12 cellular contexts compared by ENCODE assay signal in the genomic region with DNA sequence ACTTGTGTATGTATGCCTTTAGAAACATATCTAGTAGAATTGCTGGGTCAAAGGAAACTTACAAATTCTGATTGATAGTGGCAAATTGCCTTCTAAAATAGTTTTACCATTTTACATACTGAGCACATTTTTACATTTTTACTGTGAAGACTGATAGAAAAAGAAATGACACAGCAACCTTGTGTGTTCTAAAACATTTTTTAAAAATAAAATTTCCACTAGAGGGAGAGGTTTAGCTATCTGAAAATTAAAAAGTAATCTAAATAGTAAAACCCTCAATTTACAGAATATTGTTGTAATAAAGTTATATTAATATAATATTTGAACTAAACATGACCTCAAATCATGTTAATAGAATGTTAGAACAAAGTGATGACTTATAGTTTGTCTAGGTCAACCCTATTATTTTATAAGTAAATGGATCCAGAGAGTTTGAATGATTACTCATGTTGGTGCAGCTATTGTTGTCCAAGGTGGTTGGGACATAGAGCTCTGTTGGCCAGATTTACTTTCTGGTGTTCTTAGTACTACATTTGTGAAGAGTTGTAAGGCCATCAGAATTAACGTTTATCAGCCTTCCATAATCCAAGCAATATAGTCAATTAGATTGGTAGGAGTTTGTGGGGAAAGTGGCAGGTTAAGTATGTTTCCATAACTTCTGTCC. TPM values are rescaled to one million over a fixed set of nuclear protein-coding genes. Genes with fewer than 3 reads are reported as not detected.
DNase-seq lines count a peak whose midpoint lies in the region; ATAC-seq and TF ChIP-seq lines count a peak whose summit lies in the region.
"Had no signal": no experiment of that assay in that cellular context is flagged by ENCODE, and none has a peak within 500 bp of the region (broad histone marks: within the 10 kb centered on the region; RNA-seq: fewer than 3 reads in every experiment).

No MANE protein-coding gene starts in this region.

- ATAC-seq in heart right ventricle, result no peak
- ATAC-seq in left ventricle myocardium superior, result no peak
- ATAC-seq in GM19035 (IDR thresholded peaks at IDR 0.05; ENCODE audit: unreplicated experiment), result no peak
- ATAC-seq: stimulated activated naive CD8-positive, alpha-beta T cell treated with anti-CD3 and anti-CD28 coated beads, Interleukin-15, Interleukin-2, amounts not matched to agents 100 U/mL and 50 U/mL, for 24 hours had no signal

- DNase-seq in heart right ventricle (no peak), left ventricle myocardium superior (no peak), lung microvascular endothelial cell (ENCODE audit: low read depth in 2 of 2) (peak; percentile 3 to 7), T1000 (lab: John Stamatoyannopoulos, UW) (no peak), NCI-H2227 treated with DMSO at 0.1 percent for 48 hours (lab: John Stamatoyannopoulos, UW) (no peak)
- DNase-seq in stimulated activated CD4-positive, alpha-beta T cell treated with anti-CD3 and anti-CD28 coated beads, Interleukin-1b, Interleukin-23, amount 100 ng/mL, for 48 hours, result no peak
- DNase-seq: NCI-H187; stimulated activated CD4-positive, alpha-beta T cell treated with anti-CD3 and anti-CD28 coated beads, Interleukin-2, amount 100 ng/mL, for 24 hours; stimulated activated naive CD8-positive, alpha-beta T cell treated with anti-CD3 and anti-CD28 coated beads, Interleukin-15, Interleukin-2, amounts not matched to agents 100 U/mL and 50 U/mL, for 24 hours had no signal

- H3K36me3 Mint-ChIP-seq in brain, result peaks cover 4% of the 10 kb centered on the region

- H3K4me3 ChIP-seq in heart right ventricle, result no peak overlapping the region

- no peaks in the 10 kb centered on the region for H3K4me1 ChIP-seq in heart right ventricle

- whole genome bisulfite sequencing in heart right ventricle, 2 donors, result 79 to 86% methylated on average over 1 of the region's 1 CpG

- H3K4me3 Mint-ChIP-seq in brain, result no peak overlapping the region

- peaks cover 0 to 6% (median 0%) of the 10 kb centered on the region in 11 donors for H3K9me3 ChIP-seq in heart right ventricle
- H3K9me3 ChIP-seq: neutrophil had no signal

- TF ChIP-seq CTCF in heart right ventricle (IDR thresholded peaks at IDR 0.05) (peak in 6 of 9 donors; percentile 32 to 51 (median 40)), brain (conservative IDR thresholded peaks at IDR 0.05) (peak; percentile 56 to 62)

- no peaks in the 10 kb centered on the region for H3K4me1 Mint-ChIP-seq in brain

- H3K27me3 Mint-ChIP-seq in brain, result no peaks in the 10 kb centered on the region

- H3K27me3 ChIP-seq in heart right ventricle, result no peaks in the 10 kb centered on the region
- H3K27me3 ChIP-seq: neutrophil had no signal

- H3K9me3 Mint-ChIP-seq in brain, result no peaks in the 10 kb centered on the region

- H3K36me3 ChIP-seq in heart right ventricle, result peaks cover 0 to 45% (median 0%) of the 10 kb centered on the region in 9 donors
- H3K36me3 ChIP-seq: neutrophil had no signal

- H3K27ac ChIP-seq in heart right ventricle, result no peak overlapping the region
- H3K27ac ChIP-seq: neutrophil had no signal

- H3K27ac Mint-ChIP-seq in brain, result peak overlapping the region in 1 of 5 experiments; percentile 72

- intact Hi-C loops in heart right ventricle (cut with DNase I) (loop anchor here in 9 of 10 donors (2.0 to 10.0 kb wide), 8 partner anchors 82 to 294 kb away; a partner anchor contains a TSS), left ventricle myocardium superior (cut with micrococcal nuclease) (loop anchor here (10.0 kb wide), 1 partner anchor 292 kb away; no protein-coding TSS in a partner anchor)

RNA-seq across cellular contexts. Expression of a gene that starts 17.2 kb away (rescaled TPM):
- total RNA-seq in heart right ventricle, result 1 to 10 TPM; 1.3 to 5.2 (median 3.1) TPM
- 1 to 10 TPM; 1.3 to 1.4 TPM for polyA plus RNA-seq in heart right ventricle
- 4.3 TPM for total RNA-seq in left ventricle myocardium superior
- 11.2 TPM for polyA plus RNA-seq in brain (ENCODE audit: insufficient read depth, low read depth, low replicate concordance)
- total RNA-seq in lung microvascular endothelial cell, result 1.6 and 2.0 TPM in 2 replicates

RNA-seq across cellular contexts. Expression of a gene that starts 17.8 kb away (rescaled TPM):
- total RNA-seq in heart right ventricle (10 to 100 TPM; 12.6 to 19.1 (median 15.0) TPM), left ventricle myocardium superior (13.1 TPM), lung microvascular endothelial cell (10.2 and 15.5 TPM in 2 replicates)
- polyA plus RNA-seq in heart right ventricle (10 to 100 TPM in 1 of 2 donors, 1 to 10 TPM in 1; 9.1 to 27.4 TPM), brain (ENCODE audit: insufficient read depth, low read depth, low replicate concordance) (8.1 TPM)

RNA-seq across cellular contexts. Expression of a gene that starts 49.5 kb away (rescaled TPM):
- 10 to 100 TPM; 48.0 to 79.6 (median 62.7) TPM for total RNA-seq in heart right ventricle
- polyA plus RNA-seq in heart right ventricle, result 10 to 100 TPM in 1 of 2 donors, 1 to 10 TPM in 1; 9.0 to 54.7 TPM
- total RNA-seq in left ventricle myocardium superior, result 55.6 TPM
- 41.7 TPM for polyA plus RNA-seq in brain (ENCODE audit: insufficient read depth, low read depth, low replicate concordance)
- 88.3 and 110 TPM in 2 replicates for total RNA-seq in lung microvascular endothelial cell

Comparison
In these comparisons a context has a peak if more than half of its experiments do, and no peak if none do; other contexts are left out.
1. DNase-seq: peak in lung microvascular endothelial cell (2 of 2); none in heart right ventricle (0 of 2), left ventricle myocardium superior (single experiment), T1000 (single experiment), NCI-H2227 treated with DMSO at 0.1 percent for 48 hours (single experiment) and stimulated activated CD4-positive, alpha-beta T cell treated with anti-CD3 and anti-CD28 coated beads, Interleukin-1b, Interleukin-23, amount 100 ng/mL, for 48 hours (single experiment).